In genomic region chr4:13659341-13660070, GRCh38 we compare ENCODE assay signal across 22 cellular contexts.
"Had no signal": no experiment of that assay in that cellular context is flagged by ENCODE, and none has a peak within 500 bp of the region (broad histone marks: within the 10 kb centered on the region; RNA-seq: fewer than 3 reads in every experiment).

No MANE protein-coding gene starts in this region.

- H3K36me3 Mint-ChIP-seq: mesothelial cell of epicardium; naive thymus-derived CD4-positive, alpha-beta T cell; neural progenitor cell; stimulated activated naive B cell treated with anti-CD40 and anti-IgM and Interleukin-4, amounts not matched to agents 10 μg/mL and 1 μg/mL and 100 μg/mL, for 72 hours had no signal

- DNase-seq: effector memory CD8-positive, alpha-beta T cell; erythroblast; esophagus squamous epithelium; head of caudate nucleus; kidney; mesenchymal stem cell; naive thymus-derived CD4-positive, alpha-beta T cell; sigmoid colon; stimulated activated CD4-positive, alpha-beta T cell treated with anti-CD3 and anti-CD28 coated beads, Interleukin-4, amount 100 ng/mL, for 4 hours; stimulated activated naive B cell treated with anti-CD40 and anti-IgM and Interleukin-4, amounts not matched to agents 10 μg/mL and 1 μg/mL and 100 μg/mL, for 72 hours; upper lobe of right lung; uterus had no signal

- H3K4me3 Mint-ChIP-seq: effector memory CD8-positive, alpha-beta T cell; mesothelial cell of epicardium; naive thymus-derived CD4-positive, alpha-beta T cell; nephron; neural progenitor cell; stimulated activated naive B cell treated with anti-CD40 and anti-IgM and Interleukin-4, amounts not matched to agents 10 μg/mL and 1 μg/mL and 100 μg/mL, for 72 hours; stimulated activated naive CD8-positive, alpha-beta T cell treated with anti-CD3 and anti-CD28 coated beads, Interleukin-15, Interleukin-2, amounts not matched to agents 100 ng/mL and 50 ng/mL, for 24 hours had no signal

- H3K27me3 ChIP-seq: esophagus squamous epithelium, neural progenitor cell, right atrium auricular region, sigmoid colon, tibial nerve, upper lobe of right lung, uterus had no signal

- H3K27ac Mint-ChIP-seq: effector memory CD8-positive, alpha-beta T cell; mesothelial cell of epicardium; naive thymus-derived CD4-positive, alpha-beta T cell; nephron; neural progenitor cell; stimulated activated naive B cell treated with anti-CD40 and anti-IgM and Interleukin-4, amounts not matched to agents 10 μg/mL and 1 μg/mL and 100 μg/mL, for 72 hours; stimulated activated naive CD8-positive, alpha-beta T cell treated with anti-CD3 and anti-CD28 coated beads, Interleukin-15, Interleukin-2, amounts not matched to agents 100 ng/mL and 50 ng/mL, for 24 hours had no signal

- ATAC-seq: effector memory CD8-positive, alpha-beta T cell; left lobe of liver; naive thymus-derived CD4-positive, alpha-beta T cell; stimulated activated naive B cell treated with anti-CD40 and anti-IgM and Interleukin-4, amounts not matched to agents 10 μg/mL and 1 μg/mL and 100 μg/mL, for 72 hours; upper lobe of right lung had no signal

- H3K9me3 ChIP-seq: esophagus squamous epithelium, prostate gland, right atrium auricular region, sigmoid colon, thoracic aorta, tibial nerve, upper lobe of right lung, uterus had no signal

- H3K4me2 ChIP-seq: neural progenitor cell had no signal

- H3K9ac ChIP-seq: neural progenitor cell had no signal

- H3K9me3 Mint-ChIP-seq: effector memory CD8-positive, alpha-beta T cell; mesothelial cell of epicardium; neural progenitor cell; stimulated activated naive B cell treated with anti-CD40 and anti-IgM and Interleukin-4, amounts not matched to agents 10 μg/mL and 1 μg/mL and 100 μg/mL, for 72 hours; stimulated activated naive CD8-positive, alpha-beta T cell treated with anti-CD3 and anti-CD28 coated beads, Interleukin-15, Interleukin-2, amounts not matched to agents 100 ng/mL and 50 ng/mL, for 24 hours had no signal

- H3K27ac ChIP-seq: esophagus squamous epithelium, neural progenitor cell, prostate gland, right atrium auricular region, sigmoid colon, thoracic aorta, tibial nerve, upper lobe of right lung, uterus had no signal

- H2AFZ ChIP-seq: neural progenitor cell had no signal

- H3K4me1 Mint-ChIP-seq: nephron had no signal

- H3K4me1 ChIP-seq: neural progenitor cell, prostate gland, uterus had no signal

- H3K36me3 ChIP-seq: esophagus squamous epithelium, neural progenitor cell, prostate gland, right atrium auricular region, sigmoid colon, thoracic aorta, tibial nerve, upper lobe of right lung, uterus had no signal

- H3K4me3 ChIP-seq: esophagus squamous epithelium, lung, neural progenitor cell, prostate gland, right atrium auricular region, sigmoid colon, thoracic aorta, tibial nerve, upper lobe of right lung, uterus had no signal
